ENCODE assay signal across 7 cellular contexts in the genomic region with DNA sequence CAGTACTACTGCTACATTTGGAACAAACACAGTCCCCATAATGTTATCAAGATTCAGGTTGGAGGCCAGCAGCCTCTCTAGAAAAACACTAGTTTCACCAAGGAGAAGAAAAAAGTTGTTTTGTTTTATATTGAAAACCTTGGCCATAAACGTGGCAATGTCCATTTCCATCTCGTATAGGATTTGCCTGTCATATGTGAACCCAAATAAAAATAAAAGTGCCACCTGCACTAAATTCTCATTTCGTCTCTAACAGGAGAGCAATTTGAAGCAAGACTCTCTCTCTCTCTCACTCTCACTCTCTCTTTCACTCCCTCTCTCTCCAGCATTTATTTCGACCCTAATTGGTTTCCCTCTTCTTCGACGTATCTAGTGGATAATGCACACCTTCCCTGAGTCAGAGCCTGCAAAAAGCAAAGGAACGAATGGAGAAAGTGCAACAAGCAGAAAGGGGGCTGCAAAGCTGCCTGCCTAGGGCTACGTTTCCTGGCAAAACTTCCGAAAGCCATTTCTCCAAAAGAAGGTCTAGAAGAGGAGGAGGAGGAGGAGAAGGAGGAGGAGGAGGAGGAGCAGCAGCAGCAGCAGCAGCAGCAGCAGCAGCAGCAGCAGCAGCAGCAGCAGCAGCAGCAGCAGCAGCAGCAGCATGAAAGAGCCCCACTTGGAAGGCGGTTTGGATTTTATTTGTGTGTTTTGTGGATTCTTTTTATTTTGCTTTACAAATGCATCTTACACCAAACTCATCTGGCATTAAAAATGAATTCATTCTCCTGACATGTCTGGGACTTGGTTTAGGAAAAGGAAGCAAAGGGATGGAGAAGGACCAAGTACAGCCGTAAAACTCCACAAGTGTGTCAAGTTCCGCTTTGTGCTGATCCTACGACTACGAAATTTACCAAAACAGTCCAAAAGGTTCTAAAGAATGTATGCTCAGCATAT. TPM values are rescaled to one million over a fixed set of nuclear protein-coding genes. Genes with fewer than 3 reads are reported as not detected.
DNase-seq lines count a peak whose midpoint lies in the region; ATAC-seq and TF ChIP-seq lines count a peak whose summit lies in the region.

No MANE protein-coding gene starts in this region.

- no peaks in the 10 kb centered on the region for H3K27me3 Mint-ChIP-seq in HFFc6 (ENCODE audit: insufficient read depth)

- no peak for DNase-seq in HFFc6
- DNase-seq in SK-N-DZ (ENCODE audit: low spot score), result peak; percentile 23
- peak in 1 of 3 donors; percentile 50 for DNase-seq in right cardiac atrium
- DNase-seq in GDM1 (lab: John Stamatoyannopoulos, UW), result no peak
- no peak for DNase-seq in iPS-NIHi7 (ENCODE audit: extremely low spot score)

- peaks cover 10% of the 10 kb centered on the region; the same call in 1 of the 2 replicates for H3K36me3 Mint-ChIP-seq in HFFc6 (ENCODE audit: low read depth)

- peaks cover 0 to 4% (median 0%) of the 10 kb centered on the region in 3 donors for H3K36me3 ChIP-seq in skeletal muscle tissue (ENCODE audit: control insufficient read depth in 3 of 3, insufficient read depth in 3 of 3, low read length in 3 of 3)

- H3K27ac ChIP-seq in right cardiac atrium (ENCODE audit: low read length) (peak overlapping the region; percentile 54), skeletal muscle tissue (ENCODE audit: low read depth, low read length) (peak overlapping the region; percentile 79)

- H3K4me3 Mint-ChIP-seq in HFFc6, result peak overlapping the region; percentile 93

- peak overlapping the region; percentile 36 to 79 (median 52) for H3K9ac ChIP-seq in skeletal muscle tissue (ENCODE audit: low read depth in 1 of 3, low read length in 3 of 3)

- H3K9me3 Mint-ChIP-seq in HFFc6, result no peaks in the 10 kb centered on the region

- H3K27me3 ChIP-seq in right cardiac atrium (ENCODE audit: control insufficient read depth, insufficient read depth) (no peaks in the 10 kb centered on the region), skeletal muscle tissue (ENCODE audit: control insufficient read depth in 3 of 3, insufficient read depth in 3 of 3, low read length in 3 of 3) (no peaks in the 10 kb centered on the region)

- H3K4me3 ChIP-seq in right cardiac atrium (ENCODE audit: low read length), result peak overlapping the region; percentile 100
- H3K4me3 ChIP-seq in skeletal muscle tissue (ENCODE audit: low read length in 3 of 3), result peak overlapping the region; percentile 68 to 76 (median 76)

- ATAC-seq in right cardiac atrium, result no peak
- ATAC-seq in GM21447 (IDR thresholded peaks at IDR 0.05; ENCODE audit: unreplicated experiment), result no peak

- H3K9me3 ChIP-seq in right cardiac atrium (ENCODE audit: control insufficient read depth, low read length) (no peaks in the 10 kb centered on the region), skeletal muscle tissue (ENCODE audit: control insufficient read depth in 3 of 3, low read length in 3 of 3) (no peaks in the 10 kb centered on the region)

- H3K4me1 ChIP-seq in right cardiac atrium (ENCODE audit: control insufficient read depth, insufficient read depth, low read length) (peaks cover 2% of the 10 kb centered on the region), skeletal muscle tissue (ENCODE audit: control insufficient read depth in 3 of 3, insufficient read depth in 3 of 3, low read length in 3 of 3) (peaks cover 13 to 33% (median 27%) of the 10 kb centered on the region in 3 donors)

- 23% methylated on average over 14 of the region's 14 CpGs for WGBS in right cardiac atrium

- intact Hi-C loops in right cardiac atrium (cut with DNase I), result loop anchor here (5.0 to 10.0 kb wide), 6 partner anchors 61 to 989 kb away; no protein-coding TSS in a partner anchor

- peaks cover 54% of the 10 kb centered on the region for H3K4me1 Mint-ChIP-seq in HFFc6 (ENCODE audit: low read depth)

- TF ChIP-seq CTCF in HFFc6 (IDR thresholded peaks at IDR 0.05), result no peak

- H3K27ac Mint-ChIP-seq in HFFc6, result peak overlapping the region; percentile 91

RNA-seq across cellular contexts. Expression of a gene that starts 2.1 kb away (rescaled TPM):
- total RNA-seq in HFFc6 (2021; fragmentation: NEBNext Ultra II Directional; extraction: Animal tissue kit (Norgen Biotek cat#: 25700)), result 10 to 100 TPM; 50.4 to 71.1 (median 59.0) TPM
- polyA plus RNA-seq in SK-N-DZ (2014; cell fraction: cytosol; rRNA removed), result 51.4 and 55.2 TPM in 2 replicates
- polyA plus RNA-seq in SK-N-DZ (2014; cell fraction: nucleus; rRNA removed), result 53.5 and 64.8 TPM in 2 replicates
- 10 to 100 TPM; 51.8 to 73.6 (median 61.9) TPM for total RNA-seq in right cardiac atrium
- 17.3 TPM for polyA plus RNA-seq in right cardiac atrium
- 205 TPM for total RNA-seq in skeletal muscle tissue
